ENCODE assay signal across 8 cellular contexts in the genomic region with DNA sequence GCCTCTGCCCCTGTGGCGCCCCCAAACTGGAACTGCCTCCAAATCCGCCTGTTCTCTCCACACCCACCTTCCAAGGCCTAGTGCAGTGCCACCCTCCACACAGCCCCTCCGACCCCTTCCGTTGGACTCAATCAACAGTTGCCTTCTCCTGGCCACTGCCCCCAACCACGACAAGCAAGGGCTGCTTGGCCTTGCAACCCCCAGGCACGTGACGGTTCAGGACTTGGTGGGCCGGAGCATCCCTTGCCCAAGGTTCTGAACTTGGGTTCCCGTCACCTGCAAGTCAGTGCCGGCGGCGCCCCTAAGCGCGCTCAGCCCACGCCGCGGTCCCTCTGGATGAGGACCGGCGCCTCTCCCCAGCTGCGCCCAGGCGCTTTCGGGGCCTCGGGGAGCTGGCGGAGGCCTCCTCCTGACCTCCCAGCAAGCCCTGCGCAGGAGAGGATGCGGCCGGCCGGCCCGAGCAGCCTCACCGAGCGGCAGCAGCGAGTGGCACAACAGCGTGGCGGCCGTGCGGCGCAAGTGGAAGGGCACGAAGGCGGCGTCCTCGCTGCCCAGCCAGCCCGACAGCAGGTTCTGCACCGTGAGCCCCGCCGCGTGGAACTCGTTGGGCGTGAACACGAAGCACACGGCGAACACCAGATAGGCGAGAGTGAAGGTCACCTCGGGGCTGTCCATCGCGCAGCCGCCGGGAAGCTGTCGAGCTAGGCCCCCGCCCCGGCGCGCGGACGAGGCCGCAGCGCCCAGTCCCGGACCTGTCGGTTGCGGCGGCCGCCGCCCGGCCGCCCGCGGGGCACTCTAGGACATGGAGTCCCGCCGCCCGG. TPM values are rescaled to one million over a fixed set of nuclear protein-coding genes. Genes with fewer than 3 reads are reported as not detected.
DNase-seq lines count a peak whose midpoint lies in the region; ATAC-seq, FAIRE-seq and TF ChIP-seq lines count a peak whose summit lies in the region.

No MANE protein-coding gene starts in this region.

- TF ChIP-seq RAD21 in H1 (IDR thresholded peaks at IDR 0.05 in 1 of 2, conservative IDR thresholded peaks at IDR 0.05 in 1 of 2; ENCODE audit: low read depth in 2 of 2, low read length in 2 of 2), result no peak

- peak overlapping the region; percentile 82 to 95 for H3K4me2 ChIP-seq in H1 (ENCODE audit: insufficient read depth in 1 of 2, low read depth in 2 of 2, low read length in 2 of 2)
- peak overlapping the region; percentile 81 for H3K4me2 ChIP-seq in mesenchymal stem cell (ENCODE audit: low read length, poor library complexity, severe bottlenecking)

- H4K20me1 ChIP-seq in H1 (replicated peaks in 1 of 2; ENCODE audit: control insufficient read depth in 1 of 2, insufficient read depth in 2 of 2, low read length in 2 of 2), result peaks cover 6 to 23% of the 10 kb centered on the region in 2 experiments

- H2BK20ac ChIP-seq in H1 (ENCODE audit: low read length), result no peak overlapping the region

- H3K4ac ChIP-seq in H1 (replicated peaks; ENCODE audit: insufficient read length, low read depth, low read length) (peak overlapping the region; percentile 95), mesenchymal stem cell (ENCODE audit: low read depth in 1 of 2, low read length in 2 of 2) (peak overlapping the region; percentile 71 to 93)

- H3K27me3 Mint-ChIP-seq in CD8-positive, alpha-beta memory T cell, result no peaks in the 10 kb centered on the region

- no peak for TF ChIP-seq EP300 in H1 (IDR thresholded peaks at IDR 0.05; ENCODE audit: borderline replicate concordance in 1 of 2, low read depth in 2 of 2, low read length in 2 of 2)

- H3K14ac ChIP-seq in H1 (ENCODE audit: insufficient read length) (peak overlapping the region; percentile 98), mesenchymal stem cell (ENCODE audit: low read length in 2 of 2) (peak overlapping the region in 1 of 2 experiments; percentile 86)

- H4K5ac ChIP-seq in H1 (ENCODE audit: insufficient read length, low read depth, low read length), result peak overlapping the region; percentile 94

- H3K23ac ChIP-seq in H1 (ENCODE audit: insufficient read length) (no peak overlapping the region), mesenchymal stem cell (ENCODE audit: low read length in 2 of 2) (peak overlapping the region in 1 of 2 experiments; percentile 70)

- peak overlapping the region; percentile 95 for H3K56ac ChIP-seq in H1 (replicated peaks; ENCODE audit: insufficient read length, low read depth, low read length)

- POLR2A ChIA-PET in CD8-positive, alpha-beta memory T cell (lab: Charles Lee), result interaction anchor here (0.6 to 4.5 kb wide), 8 partner anchors 8 to 523 kb away, joined by 3 to 73 read pairs (median 4); a partner anchor contains a TSS
- POLR2A ChIA-PET in H1 (lab: Charles Lee; ENCODE audit: partially characterized antibody), result interaction anchor here (0.8 to 8.8 kb wide), 14 partner anchors 9 to 75 kb away, joined by 3 to 100 read pairs (median 4); a partner anchor contains a TSS

- H2AFZ ChIP-seq in H1 (ENCODE audit: low read length) (peak overlapping the region; percentile 64; the same call in 1 of the 2 replicates), mesenchymal stem cell (ENCODE audit: low read depth, low read length) (peak overlapping the region; percentile 55)

- peak overlapping the region; percentile 97 for H3K18ac ChIP-seq in H1 (ENCODE audit: extremely low read depth, low read length)
- peak overlapping the region; percentile 78 to 95 for H3K18ac ChIP-seq in mesenchymal stem cell (ENCODE audit: low read depth in 1 of 2, low read length in 2 of 2)

- H4K91ac ChIP-seq in H1 (replicated peaks; ENCODE audit: insufficient read length, low read length) (peak overlapping the region; percentile 97), mesenchymal stem cell (ENCODE audit: low read length) (peak overlapping the region; percentile 89)

- peaks cover 1% of the 10 kb centered on the region for H3K36me3 ChIP-seq in CD8-positive, alpha-beta memory T cell (ENCODE audit: insufficient read depth, low read length)
- H3K36me3 ChIP-seq in H1 (ENCODE audit: control insufficient read depth in 2 of 4, insufficient read depth in 4 of 4, low read length in 3 of 4) (peaks cover 12 to 26% (median 15%) of the 10 kb centered on the region in 4 experiments), mesenchymal stem cell (ENCODE audit: control insufficient read depth in 1 of 2, insufficient read depth in 2 of 2, low read depth in 1 of 2, low read length in 2 of 2) (peaks cover 38 to 39% of the 10 kb centered on the region in 2 experiments)

- H3K27ac Mint-ChIP-seq in CD8-positive, alpha-beta memory T cell, result peak overlapping the region; percentile 81 to 99 (median 90)

- FAIRE-seq in GM19239 (lab: Jason Lieb, UNC) (peak; percentile 37), H1 (lab: Jason Lieb, UNC) (no peak)

- peak overlapping the region; percentile 17; the same call in 1 of the 2 replicates for H2AK5ac ChIP-seq in H1 (ENCODE audit: low read depth, low read length)
- H2AK5ac ChIP-seq in mesenchymal stem cell (ENCODE audit: low read length, severe bottlenecking), result no peak overlapping the region

- peaks cover 0 to 34% (median 2%) of the 10 kb centered on the region in 3 donors for H3K36me3 Mint-ChIP-seq in CD8-positive, alpha-beta memory T cell

- H2BK12ac ChIP-seq in H1 (ENCODE audit: low read depth, low read length), result peak overlapping the region; percentile 80; the same call in 1 of the 2 replicates
- H2BK12ac ChIP-seq in mesenchymal stem cell (ENCODE audit: low read length in 2 of 2), result peak overlapping the region in 1 of 2 experiments; percentile 55

- peaks cover 9 to 32% of the 10 kb centered on the region in 2 experiments; a peak in 3 of 4 replicates for H3K79me2 ChIP-seq in H1 (ENCODE audit: control insufficient read depth in 1 of 2, insufficient read depth in 2 of 2, low read length in 2 of 2)

- H2BK5ac ChIP-seq in H1 (ENCODE audit: low read depth, low read length) (peak overlapping the region; percentile 90; the same call in 1 of the 2 replicates), mesenchymal stem cell (ENCODE audit: low read depth, low read length, poor library complexity, severe bottlenecking) (no peak overlapping the region)

- 0 out of 3 replicates have a peak, but pooled peaks of 1 of the 2 experiments have one; percentile 15 for TF ChIP-seq POLR2A in H1 (IDR thresholded peaks at IDR 0.05; ENCODE audit: control extremely low read depth in 1 of 2, low read depth in 2 of 2, low read length in 2 of 2)

- no peaks in the 10 kb centered on the region for H3K27me3 ChIP-seq in CD8-positive, alpha-beta memory T cell (ENCODE audit: insufficient read depth, low read length, poor library complexity, severe bottlenecking)
- H3K27me3 ChIP-seq in H1 (replicated peaks in 1 of 4; ENCODE audit: control insufficient read depth in 3 of 4, extremely low read depth in 1 of 4, insufficient read depth in 3 of 4, low read length in 3 of 4), result no peaks in the 10 kb centered on the region
- H3K27me3 ChIP-seq in mesenchymal stem cell (ENCODE audit: control insufficient read depth in 1 of 2, insufficient read depth in 1 of 2, low read length in 2 of 2), result no peaks in the 10 kb centered on the region

- peaks cover 47% of the 10 kb centered on the region for H3K4me1 ChIP-seq in CD8-positive, alpha-beta memory T cell (ENCODE audit: insufficient read depth, low read length)
- H3K4me1 ChIP-seq in H1 (replicated peaks in 1 of 4; ENCODE audit: control insufficient read depth in 3 of 4, insufficient read depth in 4 of 4, low read length in 3 of 4) (peaks cover 0 to 19% (median 12%) of the 10 kb centered on the region in 4 experiments; a peak in 6 of 7 replicates), mesenchymal stem cell (ENCODE audit: control insufficient read depth, insufficient read depth, low read depth, low read length) (peaks cover 43% of the 10 kb centered on the region)

- H3K4me3 ChIP-seq in CD8-positive, alpha-beta memory T cell (ENCODE audit: low read length), result peak overlapping the region; percentile 71
- H3K4me3 ChIP-seq in H1 (ENCODE audit: extremely low read depth in 1 of 4, insufficient read depth in 2 of 4, low read depth in 3 of 4, low read length in 4 of 4) (peak overlapping the region; percentile 71 to 99 (median 79)), mesenchymal stem cell (ENCODE audit: insufficient read depth in 1 of 2, low read depth in 1 of 2, low read length in 2 of 2) (peak overlapping the region; percentile 74 to 93)

- H2BK15ac ChIP-seq in H1 (ENCODE audit: low read length) (no peak overlapping the region), mesenchymal stem cell (ENCODE audit: low read depth, poor library complexity, severe bottlenecking) (peak overlapping the region; percentile 60)

- H3K4me1 Mint-ChIP-seq in CD8-positive, alpha-beta memory T cell, result peaks cover 45 to 67% (median 53%) of the 10 kb centered on the region in 3 donors

- peak; percentile 33 to 57 (median 39) for DNase-seq in CD8-positive, alpha-beta memory T cell
- no peak for DNase-seq in GM19239 (ENCODE audit: insufficient read length, low spot score)
- DNase-seq in activated CD4-positive, alpha-beta T cell treated with anti-CD3 and anti-CD28 coated beads for 48 hours, result peak; percentile 65
- DNase-seq in H1 (ENCODE audit: low read depth in 1 of 2, low spot score in 2 of 2), result peak in 1 of 2 experiments; percentile 69
- peak; percentile 63 for DNase-seq in mesenchymal stem cell
- DNase-seq in stromal cell of bone marrow (ENCODE audit: low read depth), result peak; percentile 17
- DNase-seq in NCI-H1105 (lab: John Stamatoyannopoulos, UW), result no peak

- no peak overlapping the region for H2BK120ac ChIP-seq in H1 (replicated peaks; ENCODE audit: low read depth, low read length)
- H2BK120ac ChIP-seq in mesenchymal stem cell (ENCODE audit: low read depth, low read length), result no peak overlapping the region

- H3K9ac ChIP-seq in H1 (replicated peaks in 1 of 4; ENCODE audit: extremely low read depth in 1 of 4, low read depth in 3 of 4, low read length in 3 of 4) (peak overlapping the region in 3 of 4 experiments; percentile 82 to 89 (median 85); a peak in 6 of 7 replicates), mesenchymal stem cell (ENCODE audit: low read length) (peak overlapping the region; percentile 93)

- no peaks in the 10 kb centered on the region for H3K9me3 Mint-ChIP-seq in CD8-positive, alpha-beta memory T cell

- no peaks in the 10 kb centered on the region for H3K9me3 ChIP-seq in CD8-positive, alpha-beta memory T cell (ENCODE audit: low read length)
- H3K9me3 ChIP-seq in H1 (ENCODE audit: insufficient read depth in 2 of 2, low read depth in 1 of 2, low read length in 1 of 2) (no peaks in the 10 kb centered on the region), mesenchymal stem cell (ENCODE audit: control insufficient read depth, low read length) (no peaks in the 10 kb centered on the region)

- ATAC-seq in HG03520 (IDR thresholded peaks at IDR 0.05; ENCODE audit: unreplicated experiment), result peak; percentile 18

- peaks cover 19% of the 10 kb centered on the region for H3K79me1 ChIP-seq in H1 (ENCODE audit: low read depth, low read length)
- peaks cover 24% of the 10 kb centered on the region for H3K79me1 ChIP-seq in mesenchymal stem cell (replicated peaks; ENCODE audit: low read length, poor library complexity, severe bottlenecking)

- WGBS in H1 (ENCODE audit: extremely low coverage in 1 of 2, insufficient coverage in 1 of 2, insufficient read length in 1 of 2, insufficient replicate concordance in 2 of 2, low coverage in 1 of 2, low lambda C conversion rate in 2 of 2, missing lambda C conversion rate in 1 of 2), 2 experiments, result 4% methylated on average over 68 of the region's 79 CpGs; no CpG with 5 or more reads in 1 of the 2 experiments
- WGBS in mesenchymal stem cell, result 4% methylated on average over 70 of the region's 79 CpGs

- no peak for TF ChIP-seq CTCF in H1 (IDR thresholded peaks at IDR 0.05; ENCODE audit: control extremely low read depth in 1 of 3, insufficient read depth in 1 of 3, low read depth in 1 of 3, low read length in 3 of 3)

- H3K23me2 ChIP-seq in H1 (ENCODE audit: low read depth, low read length), result peaks cover 12% of the 10 kb centered on the region

- peak overlapping the region; percentile 78 to 92 (median 83) for H3K4me3 Mint-ChIP-seq in CD8-positive, alpha-beta memory T cell

- H3K27ac ChIP-seq in CD8-positive, alpha-beta memory T cell (ENCODE audit: low read depth, low read length), result peak overlapping the region; percentile 74
- H3K27ac ChIP-seq in H1 (ENCODE audit: low read depth, low read length) (0 out of 2 replicates have a peak overlapping the region, but pooled peaks have one; percentile 69), mesenchymal stem cell (ENCODE audit: low read length, poor library complexity, severe bottlenecking) (peak overlapping the region; percentile 43)

- H4K8ac ChIP-seq in H1 (ENCODE audit: extremely low read depth, insufficient read depth, low read length), result peak overlapping the region; percentile 93
- peak overlapping the region; percentile 100 for H4K8ac ChIP-seq in mesenchymal stem cell (ENCODE audit: low read length)

- CTCF ChIA-PET in CD8-positive, alpha-beta memory T cell (lab: Charles Lee), result interaction anchor here (1.7 to 16.7 kb wide), 4 partner anchors 8 to 27 kb away, joined by 3 to 341 read pairs (median 14); a partner anchor contains a TSS
- CTCF ChIA-PET in H1 (lab: Charles Lee; ENCODE audit: partially characterized antibody), result interaction anchor here (1.1 to 18.6 kb wide), 4 partner anchors 9 to 90 kb away, joined by 3 to 326 read pairs (median 10); no protein-coding TSS in a partner anchor

RNA-seq across cellular contexts. Expression of a gene that starts 0.8 kb away (rescaled TPM):
- 10 to 100 TPM; 27.6 to 30.6 TPM for total RNA-seq in CD8-positive, alpha-beta memory T cell
- polyA plus RNA-seq in CD8-positive, alpha-beta memory T cell, result 42.1 TPM
- total RNA-seq in H1 (2021; fragmentation: NEBNext Ultra II Directional; extraction: Animal tissue kit (Norgen Biotek cat#: 25700)), result 28.5 and 31.5 TPM in 2 replicates
- polyA plus RNA-seq in H1 (2011; rRNA removed), result 58.7 and 89.1 TPM in 2 replicates
- 56.3 TPM for polyA plus RNA-seq in H1 (2011; cell fraction: cytosol; rRNA removed)
- polyA plus RNA-seq in H1 (2011; cell fraction: nucleus; rRNA removed), result 148 TPM
- polyA plus RNA-seq in H1 (2012, experiment 1 of 2), result 20.4 to 36.0 TPM (median 32.1 TPM) in 4 replicates
- 25.8 TPM for polyA plus RNA-seq in H1 (2012, experiment 2 of 2)
- 24.7 TPM for polyA plus RNA-seq in H1 (2013, experiment 1 of 2)
- 26.9 TPM for polyA plus RNA-seq in H1 (2013, experiment 2 of 2)
- polyA minus RNA-seq in H1 (2011; rRNA and poly(A)+ RNA removed), result 16.4 and 19.6 TPM in 2 replicates
- 25.7 TPM for polyA minus RNA-seq in H1 (2011; cell fraction: cytosol; rRNA and poly(A)+ RNA removed)
- 30.7 TPM for polyA minus RNA-seq in H1 (2011; cell fraction: nucleus; rRNA and poly(A)+ RNA removed)
- 22.0 TPM for polyA plus RNA-seq in mesenchymal stem cell (2013, experiment 1 of 2)
- 22.8 TPM for polyA plus RNA-seq in mesenchymal stem cell (2013, experiment 2 of 2)

RNA-seq across cellular contexts. Expression of a gene that starts 0.9 kb away (rescaled TPM):
- 100 to 1,000 TPM; 124 to 129 TPM for total RNA-seq in CD8-positive, alpha-beta memory T cell
- polyA plus RNA-seq in CD8-positive, alpha-beta memory T cell, result 45.5 TPM
- 147 and 148 TPM in 2 replicates for total RNA-seq in H1 (2021; fragmentation: NEBNext Ultra II Directional; extraction: Animal tissue kit (Norgen Biotek cat#: 25700))
- 73.8 and 113 TPM in 2 replicates for polyA plus RNA-seq in H1 (2011; rRNA removed)
- 93.2 TPM for polyA plus RNA-seq in H1 (2011; cell fraction: cytosol; rRNA removed)
- polyA plus RNA-seq in H1 (2011; cell fraction: nucleus; rRNA removed), result 159 TPM
- 127 to 150 TPM (median 147 TPM) in 4 replicates for polyA plus RNA-seq in H1 (2012, experiment 1 of 2)
- polyA plus RNA-seq in H1 (2012, experiment 2 of 2), result 102 TPM
- polyA plus RNA-seq in H1 (2013, experiment 1 of 2), result 103 TPM
- 92.2 TPM for polyA plus RNA-seq in H1 (2013, experiment 2 of 2)
- 22.0 and 36.9 TPM in 2 replicates for polyA minus RNA-seq in H1 (2011; rRNA and poly(A)+ RNA removed)
- 57.8 TPM for polyA minus RNA-seq in H1 (2011; cell fraction: cytosol; rRNA and poly(A)+ RNA removed)
- polyA minus RNA-seq in H1 (2011; cell fraction: nucleus; rRNA and poly(A)+ RNA removed), result 46.0 TPM
- 11.9 TPM for polyA plus RNA-seq in mesenchymal stem cell (2013, experiment 1 of 2)
- 10.9 TPM for polyA plus RNA-seq in mesenchymal stem cell (2013, experiment 2 of 2)

RNA-seq across cellular contexts. Expression of a gene that starts 8.3 kb away (rescaled TPM):
- total RNA-seq in CD8-positive, alpha-beta memory T cell, result 100 to 1,000 TPM; 163 to 164 TPM
- 71.6 TPM for polyA plus RNA-seq in CD8-positive, alpha-beta memory T cell
- 45.1 and 49.0 TPM in 2 replicates for total RNA-seq in H1 (2021; fragmentation: NEBNext Ultra II Directional; extraction: Animal tissue kit (Norgen Biotek cat#: 25700))
- polyA plus RNA-seq in H1 (2011; rRNA removed), result 24.6 and 44.1 TPM in 2 replicates
- polyA plus RNA-seq in H1 (2011; cell fraction: cytosol; rRNA removed), result 41.5 TPM
- polyA plus RNA-seq in H1 (2011; cell fraction: nucleus; rRNA removed), result 18.5 TPM
- polyA plus RNA-seq in H1 (2012, experiment 1 of 2), result 36.4 to 63.8 TPM (median 38.7 TPM) in 4 replicates
- 16.6 TPM for polyA plus RNA-seq in H1 (2012, experiment 2 of 2)
- 38.1 TPM for polyA plus RNA-seq in H1 (2013, experiment 1 of 2)
- 38.5 TPM for polyA plus RNA-seq in H1 (2013, experiment 2 of 2)
- polyA minus RNA-seq in H1 (2011; rRNA and poly(A)+ RNA removed), result 19.4 and 22.8 TPM in 2 replicates
- 29.6 TPM for polyA minus RNA-seq in H1 (2011; cell fraction: cytosol; rRNA and poly(A)+ RNA removed)
- 13.3 TPM for polyA minus RNA-seq in H1 (2011; cell fraction: nucleus; rRNA and poly(A)+ RNA removed)
- polyA plus RNA-seq in mesenchymal stem cell (2013, experiment 1 of 2), result 45.8 TPM
- 48.7 TPM for polyA plus RNA-seq in mesenchymal stem cell (2013, experiment 2 of 2)

RNA-seq across cellular contexts. Expression of a gene that starts 36.3 kb away (rescaled TPM):
- 1 to 10 TPM in 1 of 2 experiments, under 1 TPM in 1; 0.82 to 1.9 TPM for total RNA-seq in CD8-positive, alpha-beta memory T cell
- 1.5 TPM for polyA plus RNA-seq in CD8-positive, alpha-beta memory T cell
- 2.0 and 2.8 TPM in 2 replicates for total RNA-seq in H1 (2021; fragmentation: NEBNext Ultra II Directional; extraction: Animal tissue kit (Norgen Biotek cat#: 25700))
- 1.9 and 2.5 TPM in 2 replicates for polyA plus RNA-seq in H1 (2011; rRNA removed)
- polyA plus RNA-seq in H1 (2011; cell fraction: cytosol; rRNA removed), result 2.2 TPM
- 3.8 TPM for polyA plus RNA-seq in H1 (2011; cell fraction: nucleus; rRNA removed)
- 0.57 to 2.2 TPM (median 1.6 TPM) in 4 replicates for polyA plus RNA-seq in H1 (2012, experiment 1 of 2)
- polyA plus RNA-seq in H1 (2012, experiment 2 of 2), result 1.1 TPM
- polyA plus RNA-seq in H1 (2013, experiment 1 of 2), result 1.4 TPM
- polyA plus RNA-seq in H1 (2013, experiment 2 of 2), result 1.1 TPM
- polyA minus RNA-seq in H1 (2011; rRNA and poly(A)+ RNA removed), result 3.3 and 3.7 TPM in 2 replicates
- polyA minus RNA-seq in H1 (2011; cell fraction: cytosol; rRNA and poly(A)+ RNA removed), result 1.3 TPM
- polyA minus RNA-seq in H1 (2011; cell fraction: nucleus; rRNA and poly(A)+ RNA removed), result 2.3 TPM
- polyA plus RNA-seq in mesenchymal stem cell (2013, experiment 1 of 2), result 1.2 TPM
- polyA plus RNA-seq in mesenchymal stem cell (2013, experiment 2 of 2), result 0.95 TPM

Comparison
In these comparisons a context has a peak if more than half of its experiments do, and no peak if none do; other contexts are left out.
1. DNase-seq: peak in CD8-positive, alpha-beta memory T cell (5 of 5), activated CD4-positive, alpha-beta T cell treated with anti-CD3 and anti-CD28 coated beads for 48 hours (single experiment), mesenchymal stem cell (single experiment) and stromal cell of bone marrow (single experiment); none in GM19239 (single experiment) and NCI-H1105 (single experiment).
2. Peak in every context shown above with its lines, with median percentiles within 50 percentile points of each other: H3K27ac ChIP-seq and H3K4me3 ChIP-seq.